8 cellular contexts compared by ENCODE assay signal in genomic region chr20:47493175-47493953, GRCh38. TPM values are rescaled to one million over a fixed set of nuclear protein-coding genes. Genes with fewer than 3 reads are reported as not detected.
DNase-seq lines count a peak whose midpoint lies in the region; ATAC-seq and TF ChIP-seq lines count a peak whose summit lies in the region.

No MANE protein-coding gene starts in this region.

- H3K9me2 ChIP-seq in HCT116 (ENCODE audit: insufficient read depth) = no peaks in the 10 kb centered on the region

- no peaks in the 10 kb centered on the region for H4K20me1 ChIP-seq in HCT116 (ENCODE audit: insufficient read depth)

- H3K27ac ChIP-seq in ACC112 (ENCODE audit: low read depth, low read length) = peak overlapping the region; percentile 41; the same call in 1 of the 2 replicates
- peak overlapping the region; percentile 28; the same call in 1 of the 2 replicates for H3K27ac ChIP-seq in HCT116 (ENCODE audit: low read depth, low read length)
- peak overlapping the region; percentile 87 to 89 for H3K27ac ChIP-seq in esophagus (ENCODE audit: low read depth in 2 of 2, low read length in 1 of 2)

- no peaks in the 10 kb centered on the region for H3K79me2 ChIP-seq in ACC112 (ENCODE audit: control insufficient read depth, insufficient read depth, low read length, unreplicated experiment)
- no peaks in the 10 kb centered on the region for H3K79me2 ChIP-seq in HCT116 (ENCODE audit: insufficient read depth, low read length)

- DNase-seq in HCT116 (ENCODE audit: low read depth, low spot score) (peak; percentile 36), NCI-H510A treated with DMSO at 0.1 percent for 48 hours (lab: John Stamatoyannopoulos, UW) (peak; percentile 84), nephron progenitor cell (no peak), ureter (ENCODE audit: low spot score) (peak; percentile 92)
- DNase-seq in activated CD4-positive, alpha-beta memory T cell treated with anti-CD3 and anti-CD28 coated beads for 36 hours = peak; percentile 81

- H3K27me3 Mint-ChIP-seq in activated CD4-positive, alpha-beta memory T cell treated with anti-CD3 and anti-CD28 coated beads for 36 hours = no peaks in the 10 kb centered on the region
- peaks cover 13% of the 10 kb centered on the region for H3K27me3 Mint-ChIP-seq in nephron progenitor cell (ENCODE audit: low read depth, poor library complexity)

- intact Hi-C loops in HCT116 (cut with micrococcal nuclease) = no loop called here
- intact Hi-C loops in activated CD4-positive, alpha-beta memory T cell treated with anti-CD3 and anti-CD28 coated beads for 36 hours (cut with micrococcal nuclease) = no loop called here

- H2AFZ ChIP-seq in ACC112 (ENCODE audit: low read length, unreplicated experiment) (peak overlapping the region; percentile 70), HCT116 (ENCODE audit: low read depth, low read length, poor library complexity, severe bottlenecking) (peak overlapping the region; percentile 74)

- BruUV-seq in HCT116 (replicated peaks; lab: Mats Ljungman, UMichigan) = no TSS peak

- TF ChIP-seq POLR2A in HCT116 (IDR thresholded peaks at IDR 0.05; ENCODE audit: borderline replicate concordance, extremely low read depth, insufficient read depth, insufficient read length) = no peak

- peaks cover 5% of the 10 kb centered on the region for H3K36me3 Mint-ChIP-seq in activated CD4-positive, alpha-beta memory T cell treated with anti-CD3 and anti-CD28 coated beads for 36 hours
- no peaks in the 10 kb centered on the region for H3K36me3 Mint-ChIP-seq in nephron progenitor cell (ENCODE audit: low read depth)

- peak overlapping the region; percentile 22 for H3K4me3 Mint-ChIP-seq in activated CD4-positive, alpha-beta memory T cell treated with anti-CD3 and anti-CD28 coated beads for 36 hours
- no peak overlapping the region for H3K4me3 Mint-ChIP-seq in nephron progenitor cell

- no peaks in the 10 kb centered on the region for H3K36me3 ChIP-seq in ACC112 (ENCODE audit: insufficient read depth, low read length)
- no peaks in the 10 kb centered on the region for H3K36me3 ChIP-seq in HCT116 (ENCODE audit: control insufficient read depth in 1 of 2, insufficient read depth in 2 of 2, low read length in 2 of 2)
- no peaks in the 10 kb centered on the region for H3K36me3 ChIP-seq in esophagus (ENCODE audit: control insufficient read depth in 2 of 2, insufficient read depth in 2 of 2, low read length in 1 of 2)

- TF ChIP-seq CTCF in HCT116 (IDR thresholded peaks at IDR 0.05 in 2 of 3, conservative IDR thresholded peaks at IDR 0.05 in 1 of 3; ENCODE audit: borderline replicate concordance in 1 of 3, insufficient read depth in 1 of 3, low read depth in 2 of 3, low read length in 2 of 3) (no peak), nephron progenitor cell (IDR thresholded peaks at IDR 0.05) (no peak)

- H3K4me2 ChIP-seq in HCT116 (ENCODE audit: low read length) = peak overlapping the region; percentile 69

- WGBS in esophagus, 2 donors = 4 to 5% methylated on average over 3 of the region's 3 CpGs

- peaks cover 3% of the 10 kb centered on the region for H3K9me3 Mint-ChIP-seq in activated CD4-positive, alpha-beta memory T cell treated with anti-CD3 and anti-CD28 coated beads for 36 hours
- H3K9me3 Mint-ChIP-seq in nephron progenitor cell = peaks cover 3% of the 10 kb centered on the region

- no peaks in the 10 kb centered on the region for H3K9me3 ChIP-seq in HCT116 (ENCODE audit: control insufficient read depth in 1 of 2, insufficient read depth in 1 of 2, low read depth in 1 of 2, low read length in 2 of 2)
- H3K9me3 ChIP-seq in esophagus (ENCODE audit: control insufficient read depth in 2 of 2, insufficient read depth in 1 of 2, low read depth in 1 of 2, low read length in 1 of 2) = no peaks in the 10 kb centered on the region

- peak overlapping the region; percentile 64 for H3K27ac Mint-ChIP-seq in activated CD4-positive, alpha-beta memory T cell treated with anti-CD3 and anti-CD28 coated beads for 36 hours
- peak overlapping the region; percentile 10 for H3K27ac Mint-ChIP-seq in nephron progenitor cell

- H3K27me3 ChIP-seq in ACC112 (ENCODE audit: insufficient read depth, low read length) (no peaks in the 10 kb centered on the region), HCT116 (ENCODE audit: insufficient read depth, low read length) (no peaks in the 10 kb centered on the region), esophagus (ENCODE audit: control insufficient read depth in 1 of 2, insufficient read depth in 2 of 2, low read length in 2 of 2) (no peaks in the 10 kb centered on the region)

- H3K4me3 ChIP-seq in ACC112 (ENCODE audit: low read depth, low read length) = peak overlapping the region; percentile 61
- peak overlapping the region in 1 of 2 experiments; percentile 34; a peak in 2 of 4 replicates for H3K4me3 ChIP-seq in HCT116 (replicated peaks in 1 of 2; ENCODE audit: low read depth in 1 of 2, low read length in 2 of 2)
- no peak overlapping the region for H3K4me3 ChIP-seq in esophagus (ENCODE audit: low read depth in 1 of 2, low read length in 2 of 2)

- POLR2A ChIA-PET in HCT116 (lab: Charles Lee) = interaction anchor here (1.0 to 2.1 kb wide), 3 partner anchors 9 to 219 kb away, joined by 3 to 21 read pairs (median 5); partner anchors contain the start of gene NCOA3
- POLR2A ChIA-PET in activated CD4-positive, alpha-beta memory T cell treated with anti-CD3 and anti-CD28 coated beads for 36 hours (lab: Charles Lee) = interaction anchor here (0.6 to 2.3 kb wide), 3 partner anchors 9 to 79 kb away, joined by 3 to 21 read pairs (median 7); partner anchors contain the start of gene NCOA3

- H3K4me1 Mint-ChIP-seq in activated CD4-positive, alpha-beta memory T cell treated with anti-CD3 and anti-CD28 coated beads for 36 hours (ENCODE audit: low read depth) = peaks cover 67% of the 10 kb centered on the region
- H3K4me1 Mint-ChIP-seq in nephron progenitor cell = peaks cover 6% of the 10 kb centered on the region

- ATAC-seq in HCT116 (peak; percentile 79), GM19463 (IDR thresholded peaks at IDR 0.05; ENCODE audit: unreplicated experiment) (no peak)

- H3K9ac ChIP-seq in HCT116 (ENCODE audit: low read length) = peak overlapping the region; percentile 31

- peaks cover 18% of the 10 kb centered on the region for H3K4me1 ChIP-seq in ACC112 (ENCODE audit: control insufficient read depth, insufficient read depth, low read length, unreplicated experiment)
- H3K4me1 ChIP-seq in HCT116 (ENCODE audit: control insufficient read depth in 1 of 2, insufficient read depth in 2 of 2, low read length in 2 of 2) = peaks cover 18 to 25% of the 10 kb centered on the region in 2 experiments
- H3K4me1 ChIP-seq in esophagus (ENCODE audit: control insufficient read depth in 2 of 2, insufficient read depth in 2 of 2, low read length in 1 of 2) = peaks cover 0 to 2% of the 10 kb centered on the region in 2 donors

- TF ChIP-seq RAD21 in HCT116 (IDR thresholded peaks at IDR 0.05; ENCODE audit: low read depth) = no peak; the same call in 1 of the 2 replicates

- CTCF ChIA-PET in HCT116 (lab: Charles Lee) = no interaction called here
- CTCF ChIA-PET in activated CD4-positive, alpha-beta memory T cell treated with anti-CD3 and anti-CD28 coated beads for 36 hours (lab: Charles Lee) = interaction anchor here (1.1 to 1.7 kb wide), 7 partner anchors 8 to 220 kb away, joined by 3 to 10 read pairs (median 3); partner anchors contain the start of gene NCOA3

- RAD21 ChIA-PET in HCT116 (lab: Charles Lee; ENCODE audit: low non-redundant PET in 1 of 2, low total read pairs in 2 of 2, uncharacterized antibody in 2 of 2, unreplicated experiment in 2 of 2) = interaction anchor here (0.8 to 1.6 kb wide), 4 partner anchors 8 to 220 kb away, joined by 3 to 4 read pairs (median 3); partner anchors contain the start of gene NCOA3 (in 1 of the 2)

TF ChIP-seq in HCT116, 20 proteins besides CTCF, POLR2A, EP300 and RAD21:
- TF ChIP-seq FOSL1 (IDR thresholded peaks at IDR 0.05; ENCODE audit: low read depth) (peak; percentile 41), CBX3 (IDR thresholded peaks at IDR 0.05; ENCODE audit: low read depth) (peak; percentile 9; the same call in 1 of the 2 replicates), POLR2AphosphoS5 (IDR thresholded peaks at IDR 0.05; ENCODE audit: low read depth, low read length) (0 out of 2 replicates have a peak, but pooled peaks have one; percentile 19), CEBPB (IDR thresholded peaks at IDR 0.05; ENCODE audit: low read depth) (peak; percentile 86), ZBTB33 (IDR thresholded peaks at IDR 0.05; ENCODE audit: extremely low read depth, insufficient replicate concordance, low read length) (no peak), MAX (IDR thresholded peaks at IDR 0.05) (peak; percentile 65), JUND (IDR thresholded peaks at IDR 0.05) (peak; percentile 19; the same call in 1 of the 2 replicates), SRF (IDR thresholded peaks at IDR 0.05; ENCODE audit: low read depth) (no peak), EZH2phosphoT487 (IDR thresholded peaks at IDR 0.05; ENCODE audit: borderline replicate concordance) (no peak), TCF7L2 (IDR thresholded peaks at IDR 0.05; ENCODE audit: borderline replicate concordance, extremely low read depth, insufficient read depth, insufficient read length) (no peak), EGR1 (IDR thresholded peaks at IDR 0.05; ENCODE audit: low read depth) (no peak), ELF1 (IDR thresholded peaks at IDR 0.05; ENCODE audit: borderline replicate concordance, low read depth) (no peak), SP1 (IDR thresholded peaks at IDR 0.05; ENCODE audit: low read depth) (peak; percentile 52; the same call in 1 of the 2 replicates)

RNA-seq across cellular contexts. Expression of gene NCOA3, which starts 8.3 kb away (rescaled TPM):
- total RNA-seq in HCT116 (2021; ENCODE audit: unreplicated experiment) (25.9 TPM), ureter (60.0 TPM)
- polyA plus RNA-seq in HCT116 (2012) = 10.0 and 11.8 TPM in 2 replicates
- 10 to 100 TPM; 72.0 to 81.8 TPM for total RNA-seq in activated CD4-positive, alpha-beta memory T cell treated with anti-CD3 and anti-CD28 coated beads for 36 hours
- polyA plus RNA-seq in esophagus = 1 to 10 TPM; 7.2 to 7.8 TPM

Comparison
In these comparisons a context has a peak if more than half of its experiments do, and no peak if none do; other contexts are left out.
1. H3K27ac ChIP-seq: peak in every context shown above with its lines; median percentile 88 in esophagus; 41 in ACC112; 28 in HCT116.